In the genomic region with DNA sequence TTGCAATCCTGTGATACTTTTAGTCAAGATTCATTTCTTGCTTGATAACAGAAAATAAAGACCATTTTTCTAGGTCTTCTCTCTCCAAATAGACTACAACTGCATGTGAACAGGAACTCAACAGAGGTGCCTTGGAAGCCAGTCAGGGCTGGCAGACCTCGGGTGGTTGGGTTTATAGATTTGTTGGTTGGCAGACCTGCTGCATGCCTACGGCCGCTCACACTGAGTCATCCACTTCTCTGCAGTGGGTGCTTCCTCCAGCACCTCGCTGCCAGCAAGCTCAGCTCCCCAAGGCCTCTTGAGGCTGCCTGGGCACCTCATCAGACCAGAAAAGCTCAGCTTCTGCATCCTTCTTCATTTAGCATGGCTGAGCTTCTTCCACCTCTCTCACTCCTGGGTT, we compare ENCODE assay signal across 10 cellular contexts. TPM values are rescaled to one million over a fixed set of nuclear protein-coding genes. Genes with fewer than 3 reads are reported as not detected.
DNase-seq lines count a peak whose midpoint lies in the region; ATAC-seq lines count a peak whose summit lies in the region.
"Had no signal": no experiment of that assay in that cellular context is flagged by ENCODE, and none has a peak within 500 bp of the region (broad histone marks: within the 10 kb centered on the region; RNA-seq: fewer than 3 reads in every experiment).

No MANE protein-coding gene starts in this region.

- peak; percentile 96 for ATAC-seq in esophagus mucosa
- ATAC-seq in HG02642 (IDR thresholded peaks at IDR 0.05; ENCODE audit: poor library complexity, unreplicated experiment) = no peak
- no peak for ATAC-seq in HG03460 (IDR thresholded peaks at IDR 0.05; ENCODE audit: unreplicated experiment)
- ATAC-seq: activated T-cell treated with anti-CD3 and anti-CD28 coated beads, Interleukin-2, amount 50 U/mL, for 4 hours; CD8-positive, alpha-beta T cell had no signal

- intact Hi-C loops in posterior cingulate gyrus (cut with DNase I) = no loop called here

- DNase-seq in DMS53 treated with DMSO at 0.1 percent for 48 hours (lab: John Stamatoyannopoulos, UW; ENCODE audit: unreplicated experiment) (peak; percentile 57), NCI-H446 treated with DMSO at 0.1 percent for 48 hours (lab: John Stamatoyannopoulos, UW) (peak; percentile 10), posterior cingulate gyrus (peak in 7 of 10 donors; percentile 20 to 92 (median 59)), COR-L47 (lab: John Stamatoyannopoulos, UW) (no peak), DMS114 treated with DMSO at 0.1 percent for 48 hours (lab: John Stamatoyannopoulos, UW; ENCODE audit: unreplicated experiment) (no peak)
- DNase-seq: activated T-cell treated with anti-CD3 and anti-CD28 coated beads, Interleukin-2, amount 50 U/mL, for 4 hours; CD8-positive, alpha-beta T cell had no signal

RNA-seq across cellular contexts. Expression of a gene that starts 9.1 kb away (rescaled TPM):
- 22.8 TPM for total RNA-seq in esophagus mucosa

Comparison
In these comparisons a context has a peak if more than half of its experiments do, and no peak if none do; other contexts are left out.
1. DNase-seq: peak in DMS53 treated with DMSO at 0.1 percent for 48 hours (single experiment), NCI-H446 treated with DMSO at 0.1 percent for 48 hours (single experiment) and posterior cingulate gyrus (7 of 10); none in COR-L47 (single experiment) and DMS114 treated with DMSO at 0.1 percent for 48 hours (single experiment).